Comparison of ENCODE assay signal across 37 cellular contexts in genomic region chr12:31846405-31846804, GRCh38.
"Had no signal": no experiment of that assay in that cellular context is flagged by ENCODE, and none has a peak within 500 bp of the region (broad histone marks: within the 10 kb centered on the region; RNA-seq: fewer than 3 reads in every experiment).

No MANE protein-coding gene starts in this region.

- H3K36me3 Mint-ChIP-seq: brain had no signal

- H3K36me3 ChIP-seq: adrenal gland, breast epithelium, cardiac muscle cell, esophagus muscularis mucosa, gastrocnemius medialis, WERI-Rb-1 had no signal

- H3K4me3 ChIP-seq: adrenal gland, breast epithelium, cardiac muscle cell, coronary artery, dorsolateral prefrontal cortex, esophagus muscularis mucosa, gastrocnemius medialis had no signal

- H3K27ac ChIP-seq: adrenal gland, breast epithelium, cardiac muscle cell, coronary artery, dorsolateral prefrontal cortex, esophagus muscularis mucosa, foreskin keratinocyte, gastrocnemius medialis, WERI-Rb-1 had no signal

- H3K4me1 Mint-ChIP-seq: activated CD4-positive, alpha-beta T cell treated with anti-CD3 and anti-CD28 coated beads for 36 hours; activated CD4-positive, alpha-beta T cell treated with anti-CD3 and anti-CD28 coated beads, Interleukin-2, amount 10 ng/mL, durations not matched to agents 24 days and 14 days; activated CD8-positive, alpha-beta memory T cell treated with anti-CD3 and anti-CD28 coated beads, Interleukin-2, amount 10 ng/mL, durations not matched to agents 7 days and 5 days; activated naive CD8-positive, alpha-beta T cell treated with anti-CD3 and anti-CD28 coated beads for 36 hours; brain had no signal

- H3K27me3 Mint-ChIP-seq: activated B cell treated with CpG ODN at 0.5 μM for 24 hours; activated CD4-positive, alpha-beta memory T cell treated with anti-CD3 and anti-CD28 coated beads for 36 hours; activated CD4-positive, alpha-beta T cell treated with anti-CD3 and anti-CD28 coated beads for 36 hours; activated CD4-positive, alpha-beta T cell treated with anti-CD3 and anti-CD28 coated beads, Interleukin-2, amount 10 ng/mL, durations not matched to agents 24 days and 14 days; activated CD8-positive, alpha-beta memory T cell treated with anti-CD3 and anti-CD28 coated beads, Interleukin-2, amount 10 ng/mL, durations not matched to agents 7 days and 5 days; activated naive CD4-positive, alpha-beta T cell treated with anti-CD3 and anti-CD28 coated beads, Interleukin-2, amount 50 U/mL, for 24 hours; activated naive CD8-positive, alpha-beta T cell treated with anti-CD3 and anti-CD28 coated beads for 36 hours; activated naive CD8-positive, alpha-beta T cell treated with anti-CD3 and anti-CD28 coated beads, Interleukin-2, amount 50 U/mL, for 24 hours; dendritic cell treated with granulocyte-macrophage colony-stimulating factor and Interleukin-4, amounts not matched to agents 40 ng/mL and 50 ng/mL, for 4 days; T-helper 17 cell had no signal

- H3K27me3 ChIP-seq: adrenal gland, breast epithelium, cardiac muscle cell, dorsolateral prefrontal cortex, esophagus muscularis mucosa, foreskin keratinocyte, gastrocnemius medialis had no signal

- H3K4me3 Mint-ChIP-seq: activated B cell treated with CpG ODN at 0.5 μM for 24 hours; activated CD4-positive, alpha-beta memory T cell treated with anti-CD3 and anti-CD28 coated beads for 36 hours; activated CD4-positive, alpha-beta T cell treated with anti-CD3 and anti-CD28 coated beads for 36 hours; activated CD4-positive, alpha-beta T cell treated with anti-CD3 and anti-CD28 coated beads, Interleukin-2, amount 10 ng/mL, durations not matched to agents 24 days and 14 days; activated CD8-positive, alpha-beta memory T cell treated with anti-CD3 and anti-CD28 coated beads, Interleukin-2, amount 10 ng/mL, durations not matched to agents 7 days and 5 days; activated CD8-positive, alpha-beta T cell treated with anti-CD3 and anti-CD28 coated beads, Interleukin-2, amount 10 ng/mL, durations not matched to agents 7 days and 5 days; activated naive CD4-positive, alpha-beta T cell treated with anti-CD3 and anti-CD28 coated beads for 36 hours; activated naive CD4-positive, alpha-beta T cell treated with anti-CD3 and anti-CD28 coated beads, Interleukin-2, amount 50 U/mL, for 24 hours; activated naive CD8-positive, alpha-beta T cell treated with anti-CD3 and anti-CD28 coated beads for 36 hours; activated naive CD8-positive, alpha-beta T cell treated with anti-CD3 and anti-CD28 coated beads, Interleukin-2, amount 50 U/mL, for 24 hours; activated T-helper 1 cell treated with anti-CD3 and anti-CD28 coated beads, Interleukin-12 subunit alpha, Interleukin-12 subunit beta, Interleukin-2, Interleukin-4 antibody, amounts not matched to agents 30 ng/mL and 10 ng/mL and 1 ng/mL, durations not matched to agents 14 hours and 24 hours and 36 hours; brain; dendritic cell treated with granulocyte-macrophage colony-stimulating factor and Interleukin-4, amounts not matched to agents 40 ng/mL and 50 ng/mL, for 4 days; T-helper 17 cell; T-helper 2 cell treated with Interferon-gamma antibody and Interleukin-4, amounts not matched to agents 5 μg/mL and 100 μg/mL, for 36 hours had no signal

- H3K27ac Mint-ChIP-seq: activated B cell treated with CpG ODN at 0.5 μM for 24 hours; activated CD4-positive, alpha-beta memory T cell treated with anti-CD3 and anti-CD28 coated beads for 36 hours; activated CD4-positive, alpha-beta T cell treated with anti-CD3 and anti-CD28 coated beads for 36 hours; activated CD4-positive, alpha-beta T cell treated with anti-CD3 and anti-CD28 coated beads, Interleukin-2, amount 10 ng/mL, durations not matched to agents 24 days and 14 days; activated CD8-positive, alpha-beta memory T cell treated with anti-CD3 and anti-CD28 coated beads, Interleukin-2, amount 10 ng/mL, durations not matched to agents 7 days and 5 days; activated CD8-positive, alpha-beta T cell treated with anti-CD3 and anti-CD28 coated beads, Interleukin-2, amount 10 ng/mL, durations not matched to agents 7 days and 5 days; activated naive CD4-positive, alpha-beta T cell treated with anti-CD3 and anti-CD28 coated beads for 36 hours; activated naive CD4-positive, alpha-beta T cell treated with anti-CD3 and anti-CD28 coated beads, Interleukin-2, amount 50 U/mL, for 24 hours; activated naive CD8-positive, alpha-beta T cell treated with anti-CD3 and anti-CD28 coated beads for 36 hours; activated naive CD8-positive, alpha-beta T cell treated with anti-CD3 and anti-CD28 coated beads, Interleukin-2, amount 50 U/mL, for 24 hours; activated T-helper 1 cell treated with anti-CD3 and anti-CD28 coated beads, Interleukin-12 subunit alpha, Interleukin-12 subunit beta, Interleukin-2, Interleukin-4 antibody, amounts not matched to agents 30 ng/mL and 10 ng/mL and 1 ng/mL, durations not matched to agents 14 hours and 24 hours and 36 hours; activated T-helper 2 cell treated with anti-CD3 and anti-CD28 coated beads, Interferon-gamma antibody, Interleukin-2, Interleukin-4, amounts not matched to agents 10 μg/mL and 5 μg/mL and 100 μg/mL, durations not matched to agents 14 hours and 24 hours and 36 hours; brain; dendritic cell treated with granulocyte-macrophage colony-stimulating factor and Interleukin-4, amounts not matched to agents 40 ng/mL and 50 ng/mL, for 4 days; T-helper 17 cell; T-helper 2 cell treated with Interferon-gamma antibody and Interleukin-4, amounts not matched to agents 5 μg/mL and 100 μg/mL, for 36 hours had no signal

- DNase-seq: activated B cell treated with CpG ODN at 0.5 μM for 24 hours; activated CD4-positive, alpha-beta memory T cell treated with anti-CD3 and anti-CD28 coated beads for 36 hours; activated CD4-positive, alpha-beta T cell treated with anti-CD3 and anti-CD28 coated beads for 36 hours; activated CD4-positive, alpha-beta T cell treated with anti-CD3 and anti-CD28 coated beads, Interleukin-2, amount 10 ng/mL, durations not matched to agents 24 days and 14 days; activated CD8-positive, alpha-beta memory T cell treated with anti-CD3 and anti-CD28 coated beads, Interleukin-2, amount 10 ng/mL, durations not matched to agents 7 days and 5 days; activated CD8-positive, alpha-beta memory T cell treated with anti-CD3 and anti-CD28 coated beads, Interleukin-2, amount 50 U/mL, for 4 hours; activated CD8-positive, alpha-beta T cell treated with anti-CD3 and anti-CD28 coated beads, Interleukin-2, amount 10 ng/mL, durations not matched to agents 7 days and 5 days; activated effector memory CD4-positive, alpha-beta T cell treated with anti-CD3 and anti-CD28 coated beads, Interleukin-2, amount 50 U/mL, for 16 hours; activated naive CD4-positive, alpha-beta T cell treated with anti-CD3 and anti-CD28 coated beads for 36 hours; activated naive CD8-positive, alpha-beta T cell treated with anti-CD3 and anti-CD28 coated beads for 36 hours; activated naive CD8-positive, alpha-beta T cell treated with anti-CD3 and anti-CD28 coated beads, Interleukin-2, amount 50 U/mL, for 24 hours; activated T-cell treated with anti-CD3 and anti-CD28 coated beads, Interleukin-2, amount 50 U/mL, for 1 hour; activated T-cell treated with anti-CD3 and anti-CD28 coated beads, Interleukin-2, amount 50 U/mL, for 48 hours; adrenal gland; amygdala; aorta; central memory CD4-positive, alpha-beta T cell; dorsolateral prefrontal cortex; effector memory CD4-positive, alpha-beta T cell; erythroblast; foreskin keratinocyte; gastrocnemius medialis; T-helper 1 cell; T-helper 17 cell; T1000; WERI-Rb-1 had no signal

- H3K4me1 ChIP-seq: adrenal gland, breast epithelium, esophagus muscularis mucosa, foreskin keratinocyte, gastrocnemius medialis had no signal

- ATAC-seq: activated CD4-positive, alpha-beta T cell treated with anti-CD3 and anti-CD28 coated beads for 36 hours; activated CD4-positive, CD25-positive, alpha-beta regulatory T cell treated with anti-CD3 and anti-CD28 coated beads, Interleukin-2, amount 50 U/mL, for 24 hours; activated CD8-positive, alpha-beta memory T cell treated with anti-CD3 and anti-CD28 coated beads, Interleukin-2, amount 10 ng/mL, durations not matched to agents 7 days and 5 days; activated CD8-positive, alpha-beta T cell treated with anti-CD3 and anti-CD28 coated beads, Interleukin-2, amount 10 ng/mL, durations not matched to agents 7 days and 5 days; activated naive CD8-positive, alpha-beta T cell treated with anti-CD3 and anti-CD28 coated beads, Interleukin-2, amount 50 U/mL, for 24 hours; foreskin keratinocyte; gastrocnemius medialis; T-helper 17 cell had no signal
